In the genomic region with DNA sequence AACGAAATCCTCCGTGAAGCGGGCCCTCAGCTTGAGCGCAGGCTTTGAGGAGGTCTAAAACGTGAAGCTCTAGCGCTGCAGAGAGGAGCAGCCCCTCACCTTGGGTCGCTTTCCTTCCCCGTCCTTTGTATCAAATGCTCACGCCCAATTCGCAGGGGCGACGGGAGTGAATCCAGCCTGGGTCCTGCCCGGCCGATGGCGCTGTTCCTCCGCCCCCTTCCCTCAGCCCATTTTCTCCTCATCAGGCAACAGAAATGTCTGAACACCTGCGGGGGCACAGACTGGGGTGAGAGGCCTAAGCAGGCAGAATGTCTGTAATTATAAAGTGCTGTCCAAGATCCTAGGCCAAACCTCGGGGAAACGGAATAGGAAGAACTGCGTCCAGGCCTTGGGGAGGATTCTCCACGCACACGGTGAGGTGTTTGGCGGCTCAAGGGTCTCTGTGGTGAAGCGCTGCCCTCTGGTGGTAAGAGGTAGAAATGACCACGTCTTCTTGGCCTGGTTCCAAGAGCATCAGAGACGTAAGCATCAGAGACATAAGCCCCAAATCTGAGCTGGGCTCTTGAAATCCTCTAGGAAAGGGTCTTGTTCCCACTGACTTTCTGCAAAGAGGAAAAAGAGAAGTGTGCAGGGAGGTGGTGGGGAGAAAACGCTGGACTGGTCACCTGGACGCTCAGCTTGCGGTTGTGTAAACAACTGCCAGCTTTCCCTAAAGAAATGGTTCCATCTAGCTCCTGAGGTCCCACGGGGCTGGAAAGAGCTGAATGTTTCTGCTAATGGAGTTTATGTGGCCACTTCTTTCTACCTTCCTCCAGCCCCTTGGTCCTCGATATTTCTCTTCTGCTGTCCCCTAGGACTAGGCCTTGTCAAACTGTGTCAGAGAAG, we compare ENCODE assay signal across 8 cellular contexts.
DNase-seq lines count a peak whose midpoint lies in the region; ATAC-seq and TF ChIP-seq lines count a peak whose summit lies in the region.

No MANE protein-coding gene starts in this region.

- no peak for TF ChIP-seq POLR2A in Peyer's patch (IDR thresholded peaks at IDR 0.05)

- no peak overlapping the region for H3K4me3 Mint-ChIP-seq in activated T-helper 1 cell treated with anti-CD3 and anti-CD28 coated beads, Interleukin-12 subunit alpha, Interleukin-12 subunit beta, Interleukin-2, Interleukin-4 antibody, amounts not matched to agents 30 ng/mL and 10 ng/mL and 1 ng/mL, durations not matched to agents 14 hours and 24 hours and 36 hours

- no peaks in the 10 kb centered on the region for H3K27me3 Mint-ChIP-seq in activated T-helper 1 cell treated with anti-CD3 and anti-CD28 coated beads, Interleukin-12 subunit alpha, Interleukin-12 subunit beta, Interleukin-2, Interleukin-4 antibody, amounts not matched to agents 30 ng/mL and 10 ng/mL and 1 ng/mL, durations not matched to agents 14 hours and 24 hours and 36 hours (ENCODE audit: insufficient read depth)

- peak; percentile 59 to 80 (median 66) for TF ChIP-seq CTCF in Peyer's patch (IDR thresholded peaks at IDR 0.05)
- TF ChIP-seq CTCF in foreskin keratinocyte (conservative IDR thresholded peaks at IDR 0.05), result peak; percentile 78

- TF ChIP-seq EP300 in Ishikawa (IDR thresholded peaks at IDR 0.05; ENCODE audit: borderline replicate concordance), result no peak

- DNase-seq in DMS153 (lab: John Stamatoyannopoulos, UW), result peak; percentile 57
- DNase-seq in Peyer's patch, result peak; percentile 53 to 85 (median 77)
- peak; percentile 68 for DNase-seq in activated T-helper 1 cell treated with anti-CD3 and anti-CD28 coated beads, Interleukin-12 subunit alpha, Interleukin-12 subunit beta, Interleukin-2, Interleukin-4 antibody, amounts not matched to agents 30 ng/mL and 10 ng/mL and 1 ng/mL, durations not matched to agents 14 hours and 24 hours and 36 hours (ENCODE audit: low spot score)
- peak in 1 of 2 donors; percentile 50 for DNase-seq in foreskin keratinocyte
- DNase-seq in non-pigmented ciliary epithelial cell (ENCODE audit: low read depth), result peak; percentile 26
- peak; percentile 89 for DNase-seq in superior temporal gyrus (ENCODE audit: extremely low spot score)

- H3K27ac Mint-ChIP-seq in activated T-helper 1 cell treated with anti-CD3 and anti-CD28 coated beads, Interleukin-12 subunit alpha, Interleukin-12 subunit beta, Interleukin-2, Interleukin-4 antibody, amounts not matched to agents 30 ng/mL and 10 ng/mL and 1 ng/mL, durations not matched to agents 14 hours and 24 hours and 36 hours, result no peak overlapping the region

- intact Hi-C loops in activated T-helper 1 cell treated with anti-CD3 and anti-CD28 coated beads, Interleukin-12 subunit alpha, Interleukin-12 subunit beta, Interleukin-2, Interleukin-4 antibody, amounts not matched to agents 30 ng/mL and 10 ng/mL and 1 ng/mL, durations not matched to agents 14 hours and 24 hours and 36 hours (cut with micrococcal nuclease), result loop anchor here (1.0 to 10.0 kb wide), 5 partner anchors 15 to 446 kb away; partner anchors contain the start of gene RBM15

- no peaks in the 10 kb centered on the region for H3K4me1 ChIP-seq in Peyer's patch
- H3K4me1 ChIP-seq in foreskin keratinocyte, result no peaks in the 10 kb centered on the region

- peaks cover 19% of the 10 kb centered on the region for H3K4me1 Mint-ChIP-seq in activated T-helper 1 cell treated with anti-CD3 and anti-CD28 coated beads, Interleukin-12 subunit alpha, Interleukin-12 subunit beta, Interleukin-2, Interleukin-4 antibody, amounts not matched to agents 30 ng/mL and 10 ng/mL and 1 ng/mL, durations not matched to agents 14 hours and 24 hours and 36 hours (ENCODE audit: low read depth)

- peak; percentile 56 for ATAC-seq in foreskin keratinocyte
- ATAC-seq in GM21526 (IDR thresholded peaks at IDR 0.05; ENCODE audit: low FRiP score, unreplicated experiment), result no peak

- no peaks in the 10 kb centered on the region for H3K9me3 Mint-ChIP-seq in activated T-helper 1 cell treated with anti-CD3 and anti-CD28 coated beads, Interleukin-12 subunit alpha, Interleukin-12 subunit beta, Interleukin-2, Interleukin-4 antibody, amounts not matched to agents 30 ng/mL and 10 ng/mL and 1 ng/mL, durations not matched to agents 14 hours and 24 hours and 36 hours

- no peaks in the 10 kb centered on the region for H3K9me3 ChIP-seq in Peyer's patch

- H3K27me3 ChIP-seq in Peyer's patch, result no peaks in the 10 kb centered on the region
- peaks cover 2% of the 10 kb centered on the region for H3K27me3 ChIP-seq in foreskin keratinocyte

- no peak overlapping the region for H3K27ac ChIP-seq in Peyer's patch
- H3K27ac ChIP-seq in foreskin keratinocyte, result no peak overlapping the region

- H3K36me3 Mint-ChIP-seq in activated T-helper 1 cell treated with anti-CD3 and anti-CD28 coated beads, Interleukin-12 subunit alpha, Interleukin-12 subunit beta, Interleukin-2, Interleukin-4 antibody, amounts not matched to agents 30 ng/mL and 10 ng/mL and 1 ng/mL, durations not matched to agents 14 hours and 24 hours and 36 hours (ENCODE audit: low read depth), result no peaks in the 10 kb centered on the region

- H3K4me3 ChIP-seq in Peyer's patch, result no peak overlapping the region

- peak; percentile 68 for TF ChIP-seq RAD21 in Ishikawa (IDR thresholded peaks at IDR 0.05; ENCODE audit: low read depth)

- H3K36me3 ChIP-seq in Peyer's patch, result no peaks in the 10 kb centered on the region

TF ChIP-seq in Ishikawa, 13 proteins besides CTCF, POLR2A, EP300 and RAD21:
- no peak for TF ChIP-seq CEBPB (IDR thresholded peaks at IDR 0.05)
- TF ChIP-seq YY1 (IDR thresholded peaks at IDR 0.05; ENCODE audit: low read depth), result no peak
- no peak for TF ChIP-seq FOXM1 (IDR thresholded peaks at IDR 0.05; ENCODE audit: borderline replicate concordance, low read depth)
- TF ChIP-seq, protein P1, sequence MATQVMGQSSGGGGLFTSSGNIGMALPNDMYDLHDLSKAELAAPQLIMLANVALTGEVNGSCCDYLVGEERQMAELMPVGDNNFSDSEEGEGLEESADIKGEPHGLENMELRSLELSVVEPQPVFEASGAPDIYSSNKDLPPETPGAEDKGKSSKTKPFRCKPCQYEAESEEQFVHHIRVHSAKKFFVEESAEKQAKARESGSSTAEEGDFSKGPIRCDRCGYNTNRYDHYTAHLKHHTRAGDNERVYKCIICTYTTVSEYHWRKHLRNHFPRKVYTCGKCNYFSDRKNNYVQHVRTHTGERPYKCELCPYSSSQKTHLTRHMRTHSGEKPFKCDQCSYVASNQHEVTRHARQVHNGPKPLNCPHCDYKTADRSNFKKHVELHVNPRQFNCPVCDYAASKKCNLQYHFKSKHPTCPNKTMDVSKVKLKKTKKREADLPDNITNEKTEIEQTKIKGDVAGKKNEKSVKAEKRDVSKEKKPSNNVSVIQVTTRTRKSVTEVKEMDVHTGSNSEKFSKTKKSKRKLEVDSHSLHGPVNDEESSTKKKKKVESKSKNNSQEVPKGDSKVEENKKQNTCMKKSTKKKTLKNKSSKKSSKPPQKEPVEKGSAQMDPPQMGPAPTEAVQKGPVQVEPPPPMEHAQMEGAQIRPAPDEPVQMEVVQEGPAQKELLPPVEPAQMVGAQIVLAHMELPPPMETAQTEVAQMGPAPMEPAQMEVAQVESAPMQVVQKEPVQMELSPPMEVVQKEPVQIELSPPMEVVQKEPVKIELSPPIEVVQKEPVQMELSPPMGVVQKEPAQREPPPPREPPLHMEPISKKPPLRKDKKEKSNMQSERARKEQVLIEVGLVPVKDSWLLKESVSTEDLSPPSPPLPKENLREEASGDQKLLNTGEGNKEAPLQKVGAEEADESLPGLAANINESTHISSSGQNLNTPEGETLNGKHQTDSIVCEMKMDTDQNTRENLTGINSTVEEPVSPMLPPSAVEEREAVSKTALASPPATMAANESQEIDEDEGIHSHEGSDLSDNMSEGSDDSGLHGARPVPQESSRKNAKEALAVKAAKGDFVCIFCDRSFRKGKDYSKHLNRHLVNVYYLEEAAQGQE (IDR thresholded peaks at IDR 0.05; ENCODE audit: low read depth), result no peak
- TF ChIP-seq, protein P2, sequence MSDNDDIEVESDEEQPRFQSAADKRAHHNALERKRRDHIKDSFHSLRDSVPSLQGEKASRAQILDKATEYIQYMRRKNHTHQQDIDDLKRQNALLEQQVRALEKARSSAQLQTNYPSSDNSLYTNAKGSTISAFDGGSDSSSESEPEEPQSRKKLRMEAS (IDR thresholded peaks at IDR 0.05), result peak; percentile 49; the same call in 1 of the 2 replicates
- no peak for TF ChIP-seq TEAD4 (IDR thresholded peaks at IDR 0.05)
- no peak for TF ChIP-seq ZBTB7A (IDR thresholded peaks at IDR 0.05; ENCODE audit: low read depth)
- TF ChIP-seq NFIC (IDR thresholded peaks at IDR 0.05), result peak; percentile 97
TF ChIP-seq in Ishikawa: peak in this region for 2.
